ENCODE assay signal across 1 cellular context in the genomic region with DNA sequence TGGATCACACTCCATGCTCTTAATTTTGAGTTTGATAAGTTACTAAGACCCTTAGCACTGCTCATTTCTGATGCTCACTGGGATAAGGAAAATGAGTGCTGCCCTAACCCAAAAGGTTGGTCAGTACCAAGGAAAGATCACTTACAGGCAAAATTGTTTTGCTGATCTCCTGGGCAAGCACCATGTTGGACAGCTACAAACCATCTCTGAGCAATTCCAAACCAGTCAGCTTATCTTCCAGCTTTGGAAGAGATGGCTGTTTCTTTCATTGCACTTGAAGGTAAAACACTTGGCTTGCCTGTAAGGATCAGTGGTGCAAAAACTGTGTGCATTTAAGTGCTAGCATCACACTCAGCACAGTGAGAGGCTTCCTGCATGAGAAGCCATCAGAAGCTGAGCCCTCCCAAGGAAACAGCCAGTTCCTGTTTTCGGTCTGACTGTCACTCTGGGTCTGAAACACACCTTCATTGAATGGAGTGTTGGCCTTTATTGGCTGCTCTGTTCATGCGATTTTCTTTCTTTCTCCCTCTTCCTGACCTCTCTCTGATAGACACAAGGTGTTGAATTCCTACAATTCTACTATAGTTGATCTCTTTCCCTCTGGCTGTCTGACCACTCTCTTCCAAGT.
TF ChIP-seq lines count a peak whose summit lies in the region.

No MANE protein-coding gene starts in this region.

TF ChIP-seq in H1, 55 proteins besides CTCF, POLR2A, EP300 and RAD21 (continued from another document):
- TF ChIP-seq TAF7 (optimal IDR thresholded peaks at IDR 0.05; ENCODE audit: borderline replicate concordance, low read depth, low read length) (no peak), CHD2 (IDR thresholded peaks at IDR 0.05; ENCODE audit: low read length) (no peak)
TF ChIP-seq in H1: peak in this region for 0.
